ENCODE assay signal across 9 cellular contexts in the genomic region with DNA sequence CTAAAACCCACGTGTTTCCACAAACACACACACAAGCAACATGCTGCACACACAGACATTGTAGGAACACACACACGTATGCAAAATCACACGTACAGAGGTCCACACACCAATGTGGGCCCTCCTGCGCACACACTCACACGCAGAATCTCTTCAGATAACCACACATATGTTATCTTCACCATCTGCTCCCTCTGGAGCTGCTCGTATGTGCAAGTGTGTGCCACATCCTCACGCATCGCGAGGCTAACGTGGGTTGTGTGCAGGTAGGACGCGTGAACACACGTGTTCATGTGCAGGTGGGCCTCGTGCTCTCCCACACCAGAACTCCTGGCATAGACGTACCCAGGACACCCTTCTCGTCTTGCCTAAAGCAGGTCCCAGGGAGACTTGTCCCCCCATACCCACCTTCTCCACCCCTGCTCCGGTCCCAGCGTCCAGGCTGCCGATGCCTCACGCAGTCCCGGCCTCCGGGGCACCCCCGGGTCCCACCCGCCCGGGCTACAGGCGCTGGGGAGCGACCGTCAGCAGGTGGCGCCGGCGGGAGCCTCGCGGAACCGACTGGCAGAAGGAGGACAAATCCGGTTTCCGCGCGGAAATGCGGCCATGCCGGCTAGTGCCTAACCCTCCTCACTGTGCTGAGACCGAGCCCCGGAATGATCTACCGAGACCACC. TPM values are rescaled to one million over a fixed set of nuclear protein-coding genes. Genes with fewer than 3 reads are reported as not detected.
DNase-seq lines count a peak whose midpoint lies in the region; ATAC-seq lines count a peak whose summit lies in the region.
"Had no signal": no experiment of that assay in that cellular context is flagged by ENCODE, and none has a peak within 500 bp of the region (broad histone marks: within the 10 kb centered on the region; RNA-seq: fewer than 3 reads in every experiment).

No MANE protein-coding gene starts in this region.

- H4K20me1 ChIP-seq in Karpas-422 (ENCODE audit: insufficient read depth, low read depth, low read length): no peaks in the 10 kb centered on the region

- intact Hi-C loops in Right ventricle myocardium superior (cut with DNase I): loop anchor here (10.0 kb wide), 1 partner anchor 78 kb away; no protein-coding TSS in a partner anchor

- DNase-seq in Karpas-422 (peak; percentile 86), Right ventricle myocardium superior (peak; percentile 79), NCI-H524 treated with DMSO at 0.1 percent for 48 hours (lab: John Stamatoyannopoulos, UW) (no peak), NCI-H2171 treated with DMSO at 0.1 percent for 48 hours (lab: John Stamatoyannopoulos, UW) (no peak), NCI-H226 (no peak), COR-L47 (lab: John Stamatoyannopoulos, UW) (no peak)
- DNase-seq in activated T-cell treated with anti-CD3 and anti-CD28 coated beads, Interleukin-2, amount 50 U/mL, for 48 hours: peak; percentile 84 to 88
- peak; percentile 74 to 80 for DNase-seq in stimulated activated CD4-positive, alpha-beta T cell treated with anti-CD3 and anti-CD28 coated beads, Interleukin-2, amount 100 ng/mL, for 24 hours

- peak overlapping the region; percentile 71 for H3K4me3 ChIP-seq in Karpas-422 (ENCODE audit: low read length)
- H3K4me3 ChIP-seq: SJSA1 had no signal

- peak; percentile 89 for ATAC-seq in Right ventricle myocardium superior (ENCODE audit: poor library complexity)

- H3K4me1 ChIP-seq in Karpas-422 (ENCODE audit: low read length): peaks cover 29% of the 10 kb centered on the region
- H3K4me1 ChIP-seq: SJSA1 had no signal

- H3K79me2 ChIP-seq in Karpas-422 (ENCODE audit: low read length): no peaks in the 10 kb centered on the region

- H3K4me2 ChIP-seq in Karpas-422 (ENCODE audit: low read depth, low read length, poor library complexity, severe bottlenecking): peak overlapping the region; percentile 80

- no peaks in the 10 kb centered on the region for H3K9me2 ChIP-seq in Karpas-422 (replicated peaks; ENCODE audit: insufficient read depth, low read length)

- H3K27ac ChIP-seq in Karpas-422 (ENCODE audit: low read length): peak overlapping the region; percentile 62; the same call in 1 of the 2 replicates
- H3K27ac ChIP-seq: SJSA1 had no signal

- no peaks in the 10 kb centered on the region for H3K27me3 ChIP-seq in Karpas-422 (ENCODE audit: low read length)
- H3K27me3 ChIP-seq: SJSA1 had no signal

- H3K9ac ChIP-seq in Karpas-422 (ENCODE audit: low read length): peak overlapping the region; percentile 88

- H3K9me3 ChIP-seq in Karpas-422 (ENCODE audit: low read length): no peaks in the 10 kb centered on the region
- H3K9me3 ChIP-seq: SJSA1 had no signal

- H3K36me3 ChIP-seq in Karpas-422 (ENCODE audit: insufficient read depth, low read length): no peaks in the 10 kb centered on the region
- H3K36me3 ChIP-seq: SJSA1 had no signal

- H2AFZ ChIP-seq in Karpas-422 (ENCODE audit: low read length): no peak overlapping the region

RNA-seq across cellular contexts. Expression of gene IGSF9B, which starts 10.3 kb away (rescaled TPM):
- 3.5 and 5.6 TPM in 2 replicates for total RNA-seq in Karpas-422 (2014; rRNA removed; shearing (Covaris generic); ENCODE audit: low replicate concordance)
- total RNA-seq in Right ventricle myocardium superior: 38.9 TPM
- total RNA-seq: SJSA1 had no signal

Comparison
In these comparisons a context has a peak if more than half of its experiments do, and no peak if none do; other contexts are left out.
1. DNase-seq: peak in Karpas-422 (single experiment), activated T-cell treated with anti-CD3 and anti-CD28 coated beads, Interleukin-2, amount 50 U/mL, for 48 hours (2 of 2), Right ventricle myocardium superior (single experiment) and stimulated activated CD4-positive, alpha-beta T cell treated with anti-CD3 and anti-CD28 coated beads, Interleukin-2, amount 100 ng/mL, for 24 hours (2 of 2); none in NCI-H524 treated with DMSO at 0.1 percent for 48 hours (single experiment), NCI-H2171 treated with DMSO at 0.1 percent for 48 hours (single experiment), NCI-H226 (single experiment) and COR-L47 (single experiment).